In genomic region chr7:156540619-156541165, GRCh38 we compare ENCODE assay signal across 20 cellular contexts.
"Had no signal": no experiment of that assay in that cellular context is flagged by ENCODE, and none has a peak within 500 bp of the region (broad histone marks: within the 10 kb centered on the region; RNA-seq: fewer than 3 reads in every experiment).

No MANE protein-coding gene starts in this region.

- ATAC-seq: effector memory CD8-positive, alpha-beta T cell; esophagus mucosa; gastrocnemius medialis; heart right ventricle; left cardiac atrium; left lung; left ventricle myocardium superior; lower lobe of right lung; naive thymus-derived CD4-positive, alpha-beta T cell; natural killer cell had no signal

- DNase-seq: cortex of kidney; effector CD8-positive, alpha-beta T cell; effector memory CD8-positive, alpha-beta T cell; endodermal cell; erythroblast; esophagus squamous epithelium; foreskin fibroblast; foreskin melanocyte; gastrocnemius medialis; glutamatergic neuron; heart right ventricle; hippocampal formation; left cardiac atrium; left lung; left ventricle myocardium superior; lower lobe of right lung; mesenchymal stem cell; naive thymus-derived CD4-positive, alpha-beta T cell; natural killer cell had no signal
